Comparison of ENCODE assay signal across 16 cellular contexts in the genomic region with DNA sequence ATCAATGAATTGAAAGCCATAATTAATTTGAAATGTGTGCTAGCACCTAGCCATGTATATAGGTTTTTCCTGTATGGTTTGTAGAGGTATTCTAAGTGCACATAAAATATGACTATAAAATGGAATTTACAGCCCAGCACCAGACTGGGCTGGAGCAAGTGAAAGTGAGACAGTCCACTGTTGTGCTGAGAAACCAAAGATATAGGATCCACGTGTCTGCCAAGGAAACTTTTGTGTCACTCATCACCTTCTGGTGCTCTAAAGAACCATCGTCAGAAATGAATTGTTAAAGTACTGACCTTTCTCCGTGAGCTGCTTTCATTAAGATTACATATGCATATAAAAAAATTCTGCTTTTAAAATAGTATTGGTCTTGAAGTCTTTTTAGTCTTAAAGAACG.
DNase-seq lines count a peak whose midpoint lies in the region; ATAC-seq and TF ChIP-seq lines count a peak whose summit lies in the region.
"Had no signal": no experiment of that assay in that cellular context is flagged by ENCODE, and none has a peak within 500 bp of the region (broad histone marks: within the 10 kb centered on the region; RNA-seq: fewer than 3 reads in every experiment).

No MANE protein-coding gene starts in this region.

- H3K23ac ChIP-seq in IMR-90 (ENCODE audit: low read depth, low read length): no peak overlapping the region

- no peak overlapping the region for H3K27ac Mint-ChIP-seq in WTC11
- H3K27ac Mint-ChIP-seq: CD4-positive, alpha-beta memory T cell had no signal

- H4K5ac ChIP-seq in IMR-90 (ENCODE audit: low read depth, low read length): no peak overlapping the region

- H3K9me1 ChIP-seq in IMR-90 (ENCODE audit: insufficient read depth, low read length): no peaks in the 10 kb centered on the region

- no peak overlapping the region for H2BK20ac ChIP-seq in IMR-90 (ENCODE audit: low read depth, low read length)

- WGBS in IMR-90 (ENCODE audit: extremely low coverage in 2 of 2, insufficient read length in 1 of 2), 2 experiments: no CpG with 5 or more reads among the region's 4 CpGs
- WGBS in heart right ventricle, 2 donors: 23 to 37% methylated on average over 4 of the region's 4 CpGs
- 67% methylated on average over 4 of the region's 4 CpGs for WGBS in mammary epithelial cell (ENCODE audit: low coverage, missing lambda C conversion rate)

- H3K14ac ChIP-seq in IMR-90 (replicated peaks; ENCODE audit: low read depth, low read length): no peak overlapping the region

- H3K4me1 ChIP-seq in HEK293 (ENCODE audit: control insufficient read depth, insufficient read depth, low read length) (no peaks in the 10 kb centered on the region), IMR-90 (ENCODE audit: control insufficient read depth, insufficient read depth, low read length) (no peaks in the 10 kb centered on the region), heart right ventricle (peaks cover 0 to 32% (median 10%) of the 10 kb centered on the region in 9 donors), mammary epithelial cell (ENCODE audit: insufficient read depth, low read length) (no peaks in the 10 kb centered on the region)
- H3K4me1 ChIP-seq: A549 had no signal

- H2AK9ac ChIP-seq in IMR-90 (replicated peaks; ENCODE audit: low read depth, low read length, poor library complexity): no peak overlapping the region

- POLR2A ChIA-PET in HEK293 (lab: Yijun Ruan, JAX) (no interaction called here), IMR-90 (lab: Charles Lee; ENCODE audit: unreplicated experiment) (no interaction called here), WTC11 (lab: Charles Lee) (no interaction called here)

- H3K9me3 ChIP-seq in HEK293 (ENCODE audit: control insufficient read depth, insufficient read depth, low read depth, low read length): no peaks in the 10 kb centered on the region
- H3K9me3 ChIP-seq in IMR-90 (ENCODE audit: control insufficient read depth, insufficient read depth, low read length): no peaks in the 10 kb centered on the region
- no peaks in the 10 kb centered on the region for H3K9me3 ChIP-seq in heart right ventricle
- no peaks in the 10 kb centered on the region for H3K9me3 ChIP-seq in mammary epithelial cell (replicated peaks; ENCODE audit: insufficient read depth, low read length)
- H3K9me3 ChIP-seq: A549, BE2C, HAP-1 had no signal

- no peaks in the 10 kb centered on the region for H3K9me3 Mint-ChIP-seq in WTC11

- H3K27me3 ChIP-seq in IMR-90 (ENCODE audit: control insufficient read depth, insufficient read depth, low read length) (no peaks in the 10 kb centered on the region), heart right ventricle (no peaks in the 10 kb centered on the region), mammary epithelial cell (ENCODE audit: insufficient read depth, low read length) (peaks cover 1% of the 10 kb centered on the region)
- H3K27me3 ChIP-seq: BE2C had no signal

- BruUV-seq in IMR-90 (replicated peaks; lab: Mats Ljungman, UMichigan): no TSS peak
- no TSS peak for BruUV-seq in mammary epithelial cell (replicated peaks; lab: Mats Ljungman, UMichigan)

- no peak for TF ChIP-seq RAD21 in IMR-90 (IDR thresholded peaks at IDR 0.05; ENCODE audit: low read length)

- no peaks in the 10 kb centered on the region for H3K36me3 Mint-ChIP-seq in WTC11
- H3K36me3 Mint-ChIP-seq: CD4-positive, alpha-beta memory T cell had no signal

- H3K36me3 ChIP-seq in HEK293 (ENCODE audit: control insufficient read depth in 2 of 2, insufficient read depth in 1 of 2, low read length in 2 of 2): no peaks in the 10 kb centered on the region
- H3K36me3 ChIP-seq in IMR-90 (ENCODE audit: control insufficient read depth, insufficient read depth, low read length): no peaks in the 10 kb centered on the region
- no peaks in the 10 kb centered on the region for H3K36me3 ChIP-seq in heart right ventricle
- H3K36me3 ChIP-seq in mammary epithelial cell (ENCODE audit: insufficient read depth, low read length): no peaks in the 10 kb centered on the region
- H3K36me3 ChIP-seq: BE2C, HAP-1 had no signal

- no peak overlapping the region for H4K91ac ChIP-seq in IMR-90 (ENCODE audit: insufficient read depth, low read depth, low read length)

- H2AFZ ChIP-seq in IMR-90 (replicated peaks; ENCODE audit: low read length, poor library complexity): no peak overlapping the region
- no peak overlapping the region for H2AFZ ChIP-seq in mammary epithelial cell (ENCODE audit: low read depth, low read length)

- TF ChIP-seq CTCF in HEK293 (tag by site-specific recombination; IDR thresholded peaks at IDR 0.05) (no peak), IMR-90 (conservative IDR thresholded peaks at IDR 0.05; ENCODE audit: low read depth, low read length) (no peak), heart right ventricle (IDR thresholded peaks at IDR 0.05) (no peak), mammary epithelial cell (conservative IDR thresholded peaks at IDR 0.05 in 1 of 2, IDR thresholded peaks at IDR 0.05 in 1 of 2; ENCODE audit: extremely low read depth in 1 of 2, insufficient read depth in 1 of 2, low read depth in 1 of 2, low read length in 2 of 2) (no peak), WTC11 (IDR thresholded peaks at IDR 0.05) (no peak)

- H3K79me1 ChIP-seq in IMR-90 (ENCODE audit: low read depth in 1 of 2, low read length in 2 of 2): no peaks in the 10 kb centered on the region

- no peak overlapping the region for H3K4me3 Mint-ChIP-seq in WTC11
- H3K4me3 Mint-ChIP-seq: CD4-positive, alpha-beta memory T cell had no signal

- in situ Hi-C loops in IMR-90 (cut with MboI; ENCODE audit: low sequenced_read_pairs) (no loop called here), mammary epithelial cell (cut with MboI; ENCODE audit: low sequenced_read_pairs in 2 of 2) (no loop called here)

- CTCF ChIA-PET in HEK293 (lab: Yijun Ruan, JAX): interaction anchor here (0.9 kb wide), 1 partner anchor 92 kb away, joined by 3 read pairs; no protein-coding TSS in a partner anchor
- CTCF ChIA-PET in IMR-90 (lab: Yijun Ruan, JAX): no interaction called here
- CTCF ChIA-PET in mammary epithelial cell (lab: Charles Lee; ENCODE audit: low non-redundant PET): interaction anchor here (0.7 kb wide), 1 partner anchor 217 kb away, joined by 5 read pairs; no protein-coding TSS in a partner anchor
- CTCF ChIA-PET in WTC11 (lab: Charles Lee): no interaction called here

- H3K9ac ChIP-seq in IMR-90 (ENCODE audit: low read depth, low read length): no peak overlapping the region
- H3K9ac ChIP-seq in mammary epithelial cell (ENCODE audit: insufficient read depth, low read length): no peak overlapping the region

- no peaks in the 10 kb centered on the region for H3K79me2 ChIP-seq in mammary epithelial cell (ENCODE audit: insufficient read depth, low read length)

- no peaks in the 10 kb centered on the region for H4K20me1 ChIP-seq in IMR-90 (ENCODE audit: insufficient read depth, low read length)
- H4K20me1 ChIP-seq in mammary epithelial cell (ENCODE audit: insufficient read depth, low read length): no peaks in the 10 kb centered on the region

- H3K4me3 ChIP-seq in HEK293 (ENCODE audit: low read depth, low read length) (no peak overlapping the region), IMR-90 (ENCODE audit: insufficient read depth, low read depth, low read length) (no peak overlapping the region), heart right ventricle (no peak overlapping the region), mammary epithelial cell (replicated peaks in 1 of 3; ENCODE audit: insufficient read depth in 1 of 3, low read depth in 2 of 3, low read length in 3 of 3) (no peak overlapping the region)
- H3K4me3 ChIP-seq: A549, GM12878, HAP-1, K562 had no signal

- TF ChIP-seq POLR2A in IMR-90 (IDR thresholded peaks at IDR 0.05; ENCODE audit: low read depth, low read length): no peak

- no peak overlapping the region for H2BK15ac ChIP-seq in IMR-90 (ENCODE audit: low read depth, low read length)

- no peak overlapping the region for H3K18ac ChIP-seq in IMR-90 (ENCODE audit: low read depth, low read length)

- H3K4me2 ChIP-seq in IMR-90 (ENCODE audit: low read depth, low read length) (no peak overlapping the region), mammary epithelial cell (ENCODE audit: insufficient read depth, low read depth, low read length) (no peak overlapping the region)
- H3K4me2 ChIP-seq: A549 had no signal

- H3K56ac ChIP-seq in IMR-90 (ENCODE audit: extremely low read depth, insufficient read depth, low read length): no peak overlapping the region

- no peak overlapping the region for H4K8ac ChIP-seq in IMR-90 (ENCODE audit: low read depth in 2 of 2, low read length in 2 of 2)

- H2BK5ac ChIP-seq in IMR-90 (ENCODE audit: low read depth, low read length, poor library complexity, severe bottlenecking): no peak overlapping the region

- H3K27ac ChIP-seq in HEK293 (ENCODE audit: extremely low read depth, low read depth, low read length): no peak overlapping the region
- H3K27ac ChIP-seq in IMR-90 (ENCODE audit: insufficient read depth, low read length): no peak overlapping the region
- peak overlapping the region in 5 of 10 donors; percentile 4 to 57 (median 51) for H3K27ac ChIP-seq in heart right ventricle
- no peak overlapping the region for H3K27ac ChIP-seq in mammary epithelial cell (ENCODE audit: insufficient read depth, low read depth, low read length)
- H3K27ac ChIP-seq: A549, C4-2B, HL-60 had no signal

- ATAC-seq in IMR-90 (ENCODE audit: low read depth): 0 out of 2 replicates have a peak, but pooled peaks have one; percentile 27
- ATAC-seq in heart right ventricle: peak in 7 of 8 donors; percentile 53 to 85 (median 79)
- ATAC-seq in GM18519 (IDR thresholded peaks at IDR 0.05; ENCODE audit: low FRiP score, unreplicated experiment): no peak
- ATAC-seq in WTC11: no peak
- ATAC-seq: A549, GM12878, K562 had no signal

- DNase-seq in IMR-90: no peak
- DNase-seq in heart right ventricle: peak in 1 of 2 donors; percentile 38
- DNase-seq in left kidney (ENCODE audit: low read depth, low spot score): peak; percentile 21
- DNase-seq in mammary epithelial cell: no peak
- no peak for DNase-seq in WTC11 (ENCODE audit: low spot score)
- DNase-seq: BE2C; CD4-positive, alpha-beta memory T cell; GOT3 had no signal

- H2BK120ac ChIP-seq in IMR-90 (ENCODE audit: low read depth, low read length): no peak overlapping the region

- H3K4ac ChIP-seq in IMR-90 (ENCODE audit: low read depth, low read length): no peak overlapping the region

- dilution Hi-C loops in IMR-90 (cut with HindIII; ENCODE audit: low sequenced_read_pairs, unreplicated experiment) (no loop called here), mammary epithelial cell (cut with HindIII; ENCODE audit: low sequenced_read_pairs) (no loop called here)

- no peaks in the 10 kb centered on the region; the same call in 1 of the 2 replicates for H3K4me1 Mint-ChIP-seq in WTC11
- H3K4me1 Mint-ChIP-seq: CD4-positive, alpha-beta memory T cell had no signal

- no peaks in the 10 kb centered on the region for H3K27me3 Mint-ChIP-seq in WTC11 (ENCODE audit: low read depth)
- H3K27me3 Mint-ChIP-seq: CD4-positive, alpha-beta memory T cell had no signal

- H2AK5ac ChIP-seq in IMR-90 (ENCODE audit: low read depth, low read length): no peak overlapping the region

- intact Hi-C loops in IMR-90 (cut with micrococcal nuclease) (no loop called here), heart right ventricle (cut with DNase I) (loop anchor here in 1 of 10 donors (10.0 kb wide), 1 partner anchor 89 kb away; no protein-coding TSS in a partner anchor), mammary epithelial cell (cut with micrococcal nuclease) (no loop called here)

TF ChIP-seq in IMR-90, 13 proteins besides CTCF, POLR2A, EP300 and RAD21 (continues in another document):
- TF ChIP-seq CHD1 (IDR thresholded peaks at IDR 0.05; ENCODE audit: low read depth, low read length): no peak

Comparison
In these comparisons a context has a peak if more than half of its experiments do, and no peak if none do; other contexts are left out.
1. ATAC-seq: peak in IMR-90 (single experiment) and heart right ventricle (7 of 8); none in GM18519 (single experiment) and WTC11 (single experiment).
2. CTCF ChIA-PET loops: an anchor here in HEK293 (0.9 kb wide) and mammary epithelial cell (0.7 kb wide); none called in IMR-90 and WTC11.